18 cellular contexts compared by ENCODE assay signal in the genomic region with DNA sequence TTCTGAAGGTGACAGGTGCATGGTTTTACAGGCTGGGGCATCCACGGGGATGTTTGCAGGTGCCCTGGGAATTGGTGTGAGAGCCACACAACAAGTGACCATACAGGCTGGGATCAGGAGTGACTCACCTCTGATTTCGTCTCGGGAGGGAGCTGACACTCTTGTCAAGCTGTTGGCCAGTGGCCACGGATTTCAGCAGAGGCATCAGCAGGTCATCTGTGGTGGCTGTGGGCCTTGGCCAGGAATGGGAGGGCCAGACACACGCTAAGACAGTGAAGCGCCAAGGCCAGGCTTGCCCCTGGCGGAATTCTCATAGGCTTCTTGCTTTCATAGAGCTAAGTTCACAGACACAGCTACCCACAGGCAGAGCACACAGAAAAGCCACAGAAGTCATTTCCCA.
DNase-seq lines count a peak whose midpoint lies in the region; ATAC-seq and TF ChIP-seq lines count a peak whose summit lies in the region.
"Had no signal": no experiment of that assay in that cellular context is flagged by ENCODE, and none has a peak within 500 bp of the region (broad histone marks: within the 10 kb centered on the region; RNA-seq: fewer than 3 reads in every experiment).

No MANE protein-coding gene starts in this region.

- TF ChIP-seq CTCF in PC-3 (conservative IDR thresholded peaks at IDR 0.05; ENCODE audit: low read depth, low read length) (no peak), cardiac fibroblast (IDR thresholded peaks at IDR 0.05; ENCODE audit: low read depth, low read length) (no peak), left lung (IDR thresholded peaks at IDR 0.05) (no peak)

- H3F3A ChIP-seq in GM23248 (ENCODE audit: insufficient read depth): peaks cover 18% of the 10 kb centered on the region; the same call in 1 of the 2 replicates
- H3F3A ChIP-seq in PC-3 (ENCODE audit: low read length, unreplicated experiment): no peaks in the 10 kb centered on the region

- DNase-seq in GM23248 (peak; percentile 20), PC-3 (peak; percentile 71), cardiac fibroblast (ENCODE audit: low read depth in 2 of 2) (peak; percentile 24 to 25), mesenteric fat pad (ENCODE audit: low spot score) (peak; percentile 72), midbrain (lab: John Stamatoyannopoulos, UW) (no peak), AML-193 (lab: John Stamatoyannopoulos, UW) (no peak), left lung (no peak)
- DNase-seq: activated CD4-positive, CD25-positive, alpha-beta regulatory T cell; activated CD8-positive, alpha-beta T cell treated with anti-CD3 and anti-CD28 coated beads for 36 hours; activated naive CD8-positive, alpha-beta T cell treated with anti-CD3 and anti-CD28 coated beads, Interleukin-2, amount 10 ng/mL, durations not matched to agents 7 days and 5 days; effector memory CD4-positive, alpha-beta T cell; NCI-H1694 treated with DMSO at 0.1 percent for 48 hours; SJCRH30; stimulated activated CD4-positive, alpha-beta T cell treated with anti-CD3 and anti-CD28 coated beads, Interleukin-15, amount 100 ng/mL, for 24 hours; thyroid gland had no signal

- H2AFZ ChIP-seq in GM23248 (no peak overlapping the region), PC-3 (ENCODE audit: low read length) (no peak overlapping the region)

- H3K4me2 ChIP-seq in GM23248 (ENCODE audit: unreplicated experiment) (no peak overlapping the region), PC-3 (ENCODE audit: low read length) (no peak overlapping the region)

- H3K27me3 ChIP-seq in GM23248 (replicated peaks; ENCODE audit: insufficient read depth) (no peaks in the 10 kb centered on the region), PC-3 (ENCODE audit: low read length) (no peaks in the 10 kb centered on the region), left lung (peaks cover 0 to 17% of the 10 kb centered on the region in 2 donors)
- H3K27me3 ChIP-seq: SJCRH30, thyroid gland had no signal

- intact Hi-C loops in PC-3 (cut with micrococcal nuclease) (no loop called here), left lung (cut with DNase I) (no loop called here)

- CTCF ChIA-PET in PC-3 (lab: Charles Lee): no interaction called here

- H3K4me3 ChIP-seq in GM23248: no peak overlapping the region
- no peak overlapping the region for H3K4me3 ChIP-seq in PC-3 (ENCODE audit: low read length)
- H3K4me3 ChIP-seq in cardiac fibroblast (replicated peaks in 1 of 2; ENCODE audit: low read depth in 2 of 2, low read length in 2 of 2): no peak overlapping the region
- no peak overlapping the region for H3K4me3 ChIP-seq in left lung
- H3K4me3 ChIP-seq: SJCRH30, thyroid gland had no signal

- H3K36me3 ChIP-seq in GM23248 (ENCODE audit: low read depth): no peaks in the 10 kb centered on the region
- H3K36me3 ChIP-seq in PC-3 (ENCODE audit: low read depth, low read length): no peaks in the 10 kb centered on the region
- H3K36me3 ChIP-seq in left lung: no peaks in the 10 kb centered on the region
- H3K36me3 ChIP-seq: SJCRH30, thyroid gland had no signal

- no peak overlapping the region for H3K9ac ChIP-seq in GM23248
- no peak overlapping the region for H3K9ac ChIP-seq in PC-3 (ENCODE audit: low read length)

- H3K4me1 ChIP-seq in GM23248 (ENCODE audit: insufficient read depth) (peaks cover 14% of the 10 kb centered on the region), PC-3 (ENCODE audit: insufficient read depth, low read length) (peaks cover 8% of the 10 kb centered on the region), left lung (no peaks in the 10 kb centered on the region)
- H3K4me1 ChIP-seq: SJCRH30, thyroid gland had no signal

- no peak overlapping the region for H3K27ac ChIP-seq in GM23248
- no peak overlapping the region for H3K27ac ChIP-seq in PC-3 (ENCODE audit: low read length)
- H3K27ac ChIP-seq in left lung: no peak overlapping the region
- H3K27ac ChIP-seq: SJCRH30, thyroid gland had no signal

- in situ Hi-C loops in GM23248 (cut with MboI): no loop called here

- 37 to 43% methylated on average over 7 of the region's 7 CpGs for WGBS in GM23248 (ENCODE audit: low coverage in 1 of 2, low lambda C conversion rate in 2 of 2, missing lambda C conversion rate in 2 of 2), 2 experiments

- no peaks in the 10 kb centered on the region for H4K20me1 ChIP-seq in GM23248 (ENCODE audit: insufficient read depth)
- no peaks in the 10 kb centered on the region for H4K20me1 ChIP-seq in PC-3 (ENCODE audit: low read length)

- POLR2A ChIA-PET in PC-3 (lab: Charles Lee; ENCODE audit: unreplicated experiment): no interaction called here

- H3K9me2 ChIP-seq in GM23248 (ENCODE audit: insufficient read depth) (no peaks in the 10 kb centered on the region), PC-3 (replicated peaks; ENCODE audit: low read length) (no peaks in the 10 kb centered on the region)

- no TSS peak for BruUV-seq in PC-3 (replicated peaks; lab: Mats Ljungman, UMichigan)

- H3K79me2 ChIP-seq in GM23248 (ENCODE audit: insufficient read depth) (no peaks in the 10 kb centered on the region), PC-3 (ENCODE audit: low read length) (no peaks in the 10 kb centered on the region)

- ATAC-seq in PC-3: peak; percentile 74
- ATAC-seq in HG02623 (IDR thresholded peaks at IDR 0.05; ENCODE audit: unreplicated experiment): no peak
- no peak for ATAC-seq in left lung
- ATAC-seq: activated CD8-positive, alpha-beta T cell treated with anti-CD3 and anti-CD28 coated beads for 36 hours; HepG2; stimulated activated memory B cell treated with anti-CD40 and anti-IgM and Interleukin-4, amounts not matched to agents 10 μg/mL and 1 μg/mL and 100 μg/mL, for 72 hours had no signal

- H3K9me3 ChIP-seq in GM23248 (ENCODE audit: low read depth) (no peaks in the 10 kb centered on the region), PC-3 (ENCODE audit: low read length) (no peaks in the 10 kb centered on the region), left lung (no peaks in the 10 kb centered on the region)
- H3K9me3 ChIP-seq: SJCRH30, thyroid gland had no signal

Comparison
In these comparisons a context has a peak if more than half of its experiments do, and no peak if none do; other contexts are left out.
1. DNase-seq: peak in GM23248 (single experiment), PC-3 (single experiment), cardiac fibroblast (2 of 2) and mesenteric fat pad (single experiment); none in midbrain (single experiment), AML-193 (0 of 2) and left lung (0 of 2).